In the genomic region with DNA sequence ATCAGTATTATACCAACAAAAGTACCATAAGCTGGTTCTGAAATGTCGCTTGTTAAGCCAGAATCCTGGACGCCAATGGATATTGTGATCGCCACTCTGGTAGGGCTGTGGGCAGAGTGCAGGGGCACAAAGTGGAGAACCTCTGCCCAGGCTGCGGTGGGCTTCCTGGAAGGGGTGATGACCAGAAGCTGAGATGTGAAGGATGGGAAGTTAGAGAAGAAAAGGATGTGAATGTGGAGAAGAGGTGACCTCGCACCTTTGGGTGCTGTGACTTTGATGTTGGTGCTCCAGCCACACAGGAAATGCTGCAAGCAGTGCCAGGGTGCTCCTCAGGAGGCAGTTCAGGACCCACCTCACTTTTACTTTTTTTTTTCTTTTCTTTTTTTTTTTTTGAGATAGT, we compare ENCODE assay signal across 31 cellular contexts.
"Had no signal": no experiment of that assay in that cellular context is flagged by ENCODE, and none has a peak within 500 bp of the region (broad histone marks: within the 10 kb centered on the region; RNA-seq: fewer than 3 reads in every experiment).

No MANE protein-coding gene starts in this region.

- H3K4me1 Mint-ChIP-seq: activated B cell treated with CpG ODN at 0.5 μM for 24 hours; activated CD4-positive, alpha-beta T cell treated with anti-CD3 and anti-CD28 coated beads, Interleukin-2, amount 10 ng/mL, durations not matched to agents 24 days and 14 days; activated naive CD8-positive, alpha-beta T cell treated with anti-CD3 and anti-CD28 coated beads for 36 hours; activated T-helper 17 cell treated with anti-CD3 and anti-CD28 coated beads, Interleukin-2, amount 50 U/mL, for 72 hours had no signal

- DNase-seq: activated B cell treated with CpG ODN at 0.5 μM for 24 hours; activated CD4-positive, alpha-beta memory T cell treated with anti-CD3 and anti-CD28 coated beads for 36 hours; activated CD4-positive, alpha-beta T cell treated with anti-CD3 and anti-CD28 coated beads for 4 hours; activated CD4-positive, alpha-beta T cell treated with anti-CD3 and anti-CD28 coated beads, Interleukin-2, amount 10 ng/mL, durations not matched to agents 24 days and 14 days; activated CD4-positive, CD25-positive, alpha-beta regulatory T cell treated with anti-CD3 and anti-CD28 coated beads, Interleukin-2, amount 50 U/mL, for 72 hours; activated CD8-positive, alpha-beta memory T cell treated with anti-CD3 and anti-CD28 coated beads, Interleukin-2, amount 50 U/mL, for 4 hours; activated CD8-positive, alpha-beta T cell treated with anti-CD3 and anti-CD28 coated beads for 36 hours; activated effector memory CD4-positive, alpha-beta T cell treated with anti-CD3 and anti-CD28 coated beads, Interleukin-2, amount 50 U/mL, for 16 hours; activated gamma-delta T cell treated with Interleukin-2 at 50 U/mL for 16 hours; activated naive CD4-positive, alpha-beta T cell; activated naive CD4-positive, alpha-beta T cell treated with anti-CD3 and anti-CD28 coated beads for 36 hours; activated naive CD4-positive, alpha-beta T cell treated with anti-CD3 and anti-CD28 coated beads, Interleukin-2, amount 50 U/mL, for 16 hours; activated naive CD8-positive, alpha-beta T cell treated with anti-CD3 and anti-CD28 coated beads for 36 hours; activated T-cell treated with anti-CD3 and anti-CD28 coated beads for 4 hours; activated T-cell treated with anti-CD3 and anti-CD28 coated beads, Interleukin-2, amount 50 U/mL, for 1 hour; activated T-cell treated with anti-CD3 and anti-CD28 coated beads, Interleukin-2, amount 50 U/mL, for 4 hours; activated T-cell treated with anti-CD3 and anti-CD28 coated beads, Interleukin-2, amount 50 U/mL, for 72 hours; adrenal gland; amniotic stem cell; aorta; body of pancreas; brain microvascular endothelial cell; central memory CD4-positive, alpha-beta T cell; T-helper 1 cell; T-helper 2 cell; T-helper 9 cell had no signal

- H3K9me3 Mint-ChIP-seq: activated B cell treated with CpG ODN at 0.5 μM for 24 hours; activated CD4-positive, alpha-beta T cell treated with anti-CD3 and anti-CD28 coated beads, Interleukin-2, amount 10 ng/mL, durations not matched to agents 24 days and 14 days; activated CD8-positive, alpha-beta T cell treated with anti-CD3 and anti-CD28 coated beads for 36 hours; activated naive CD4-positive, alpha-beta T cell treated with anti-CD3 and anti-CD28 coated beads for 36 hours; activated naive CD4-positive, alpha-beta T cell treated with anti-CD3 and anti-CD28 coated beads, Interleukin-2, amount 50 U/mL, for 72 hours; activated naive CD8-positive, alpha-beta T cell treated with anti-CD3 and anti-CD28 coated beads for 36 hours; activated T-helper 1 cell treated with anti-CD3 and anti-CD28 coated beads, Interleukin-12 subunit alpha, Interleukin-12 subunit beta, Interleukin-2, Interleukin-4 antibody, amounts not matched to agents 30 ng/mL and 10 ng/mL and 1 ng/mL, durations not matched to agents 14 hours and 24 hours and 36 hours; activated T-helper 17 cell treated with anti-CD3 and anti-CD28 coated beads, Interleukin-2, amount 50 U/mL, for 72 hours; T-helper 1 cell treated with Interleukin-12 subunit alpha and Interleukin-12 subunit beta and Interleukin-4 antibody, amounts not matched to agents 30 μg/mL and 1 μg/mL, for 36 hours; T-helper 2 cell treated with Interferon-gamma antibody and Interleukin-4, amounts not matched to agents 5 μg/mL and 100 μg/mL, for 36 hours had no signal

- H3K27me3 Mint-ChIP-seq: activated B cell treated with CpG ODN at 0.5 μM for 24 hours; activated CD4-positive, alpha-beta memory T cell treated with anti-CD3 and anti-CD28 coated beads for 36 hours; activated CD4-positive, alpha-beta T cell treated with anti-CD3 and anti-CD28 coated beads, Interleukin-2, amount 10 ng/mL, durations not matched to agents 24 days and 14 days; activated CD8-positive, alpha-beta T cell treated with anti-CD3 and anti-CD28 coated beads for 36 hours; activated T-helper 17 cell treated with anti-CD3 and anti-CD28 coated beads, Interleukin-2, amount 50 U/mL, for 72 hours had no signal

- ATAC-seq: activated CD8-positive, alpha-beta T cell treated with anti-CD3 and anti-CD28 coated beads for 36 hours; activated naive CD4-positive, alpha-beta T cell treated with anti-CD3 and anti-CD28 coated beads, Interleukin-2, amount 50 U/mL, for 72 hours; activated T-cell treated with anti-CD3 and anti-CD28 coated beads, Interleukin-2, amount 50 U/mL, for 4 hours; activated T-cell treated with anti-CD3 and anti-CD28 coated beads, Interleukin-2, amount 50 U/mL, for 72 hours; activated T-helper 17 cell treated with anti-CD3 and anti-CD28 coated beads, Interleukin-2, amount 50 U/mL, for 72 hours; body of pancreas had no signal

- H3K27ac Mint-ChIP-seq: activated B cell treated with CpG ODN at 0.5 μM for 24 hours; activated CD4-positive, alpha-beta memory T cell treated with anti-CD3 and anti-CD28 coated beads for 36 hours; activated CD4-positive, alpha-beta T cell treated with anti-CD3 and anti-CD28 coated beads, Interleukin-2, amount 10 ng/mL, durations not matched to agents 24 days and 14 days; activated CD8-positive, alpha-beta T cell treated with anti-CD3 and anti-CD28 coated beads for 36 hours; activated naive CD4-positive, alpha-beta T cell treated with anti-CD3 and anti-CD28 coated beads for 36 hours; activated naive CD4-positive, alpha-beta T cell treated with anti-CD3 and anti-CD28 coated beads, Interleukin-2, amount 50 U/mL, for 72 hours; activated naive CD8-positive, alpha-beta T cell treated with anti-CD3 and anti-CD28 coated beads for 36 hours; activated T-cell treated with anti-CD3 and anti-CD28 coated beads, Interleukin-2, amount 50 U/mL, for 72 hours; activated T-helper 1 cell treated with anti-CD3 and anti-CD28 coated beads, Interleukin-12 subunit alpha, Interleukin-12 subunit beta, Interleukin-2, Interleukin-4 antibody, amounts not matched to agents 30 ng/mL and 10 ng/mL and 1 ng/mL, durations not matched to agents 14 hours and 24 hours and 36 hours; activated T-helper 17 cell treated with anti-CD3 and anti-CD28 coated beads, Interleukin-2, amount 50 U/mL, for 72 hours; T-helper 1 cell treated with Interleukin-12 subunit alpha and Interleukin-12 subunit beta and Interleukin-4 antibody, amounts not matched to agents 30 μg/mL and 1 μg/mL, for 36 hours; T-helper 2 cell treated with Interferon-gamma antibody and Interleukin-4, amounts not matched to agents 5 μg/mL and 100 μg/mL, for 36 hours had no signal

- H3K4me3 Mint-ChIP-seq: activated B cell treated with CpG ODN at 0.5 μM for 24 hours; activated CD4-positive, alpha-beta memory T cell treated with anti-CD3 and anti-CD28 coated beads for 36 hours; activated CD4-positive, alpha-beta T cell treated with anti-CD3 and anti-CD28 coated beads, Interleukin-2, amount 10 ng/mL, durations not matched to agents 24 days and 14 days; activated CD8-positive, alpha-beta T cell treated with anti-CD3 and anti-CD28 coated beads for 36 hours; activated naive CD4-positive, alpha-beta T cell treated with anti-CD3 and anti-CD28 coated beads for 36 hours; activated naive CD8-positive, alpha-beta T cell treated with anti-CD3 and anti-CD28 coated beads for 36 hours; activated T-cell treated with anti-CD3 and anti-CD28 coated beads, Interleukin-2, amount 50 U/mL, for 4 hours; activated T-cell treated with anti-CD3 and anti-CD28 coated beads, Interleukin-2, amount 50 U/mL, for 72 hours; activated T-helper 1 cell treated with anti-CD3 and anti-CD28 coated beads, Interleukin-12 subunit alpha, Interleukin-12 subunit beta, Interleukin-2, Interleukin-4 antibody, amounts not matched to agents 30 ng/mL and 10 ng/mL and 1 ng/mL, durations not matched to agents 14 hours and 24 hours and 36 hours; activated T-helper 17 cell treated with anti-CD3 and anti-CD28 coated beads, Interleukin-2, amount 50 U/mL, for 72 hours; T-helper 1 cell treated with Interleukin-12 subunit alpha and Interleukin-12 subunit beta and Interleukin-4 antibody, amounts not matched to agents 30 μg/mL and 1 μg/mL, for 36 hours; T-helper 2 cell treated with Interferon-gamma antibody and Interleukin-4, amounts not matched to agents 5 μg/mL and 100 μg/mL, for 36 hours had no signal

- H3K36me3 Mint-ChIP-seq: activated CD4-positive, alpha-beta memory T cell treated with anti-CD3 and anti-CD28 coated beads for 36 hours; activated naive CD4-positive, alpha-beta T cell treated with anti-CD3 and anti-CD28 coated beads, Interleukin-2, amount 50 U/mL, for 72 hours; activated naive CD8-positive, alpha-beta T cell treated with anti-CD3 and anti-CD28 coated beads for 36 hours had no signal
